ENCODE assay signal across 10 cellular contexts in the genomic region with DNA sequence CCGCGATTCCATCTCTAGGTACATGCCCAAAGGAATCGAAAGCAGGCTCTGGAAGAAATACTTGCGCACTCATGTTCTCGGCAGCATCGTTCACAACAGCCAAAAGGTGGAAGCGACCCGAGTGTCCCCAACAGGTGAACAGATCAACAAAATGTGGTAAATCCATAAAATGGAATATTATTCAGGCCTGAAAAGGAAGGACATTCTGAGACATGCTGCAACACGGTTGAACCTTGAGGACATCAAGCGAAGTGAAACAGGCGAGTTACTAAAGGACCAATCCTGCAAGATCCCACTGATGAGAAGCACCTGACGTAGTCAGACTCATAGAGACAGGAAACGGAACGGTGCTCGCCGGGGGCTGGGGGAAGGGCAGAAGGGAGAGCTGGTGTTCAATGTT. TPM values are rescaled to one million over a fixed set of nuclear protein-coding genes. Genes with fewer than 3 reads are reported as not detected.
"Had no signal": no experiment of that assay in that cellular context is flagged by ENCODE, and none has a peak within 500 bp of the region (broad histone marks: within the 10 kb centered on the region; RNA-seq: fewer than 3 reads in every experiment).

No MANE protein-coding gene starts in this region.

- ATAC-seq: GM23338 had no signal

- DNase-seq: H9, HCEC 1CT, HFFc6, IMR-90, KBM-7 had no signal

- H3K4me3 Mint-ChIP-seq: GM23338, HFFc6 had no signal

- H3K27ac ChIP-seq: HL-60 had no signal

- H3K4me3 ChIP-seq: GM23338 had no signal

- H3K27ac Mint-ChIP-seq: GM23338, H9, HFFc6 had no signal

- FAIRE-seq: H1, H54, HTR-8/SVneo had no signal

- H3K4me2 ChIP-seq: GM23338 had no signal

RNA-seq across cellular contexts. Expression of a gene that starts 17.5 kb away (rescaled TPM):
- total RNA-seq: H9, HFFc6, IMR-90 had no signal
- polyA plus RNA-seq: IMR-90 had no signal
